8 cellular contexts compared by ENCODE assay signal in genomic region chr1:222634180-222635013, GRCh38. TPM values are rescaled to one million over a fixed set of nuclear protein-coding genes. Genes with fewer than 3 reads are reported as not detected.
DNase-seq lines count a peak whose midpoint lies in the region; ATAC-seq, FAIRE-seq and TF ChIP-seq lines count a peak whose summit lies in the region.

No MANE protein-coding gene starts in this region.

- peaks cover 44% of the 10 kb centered on the region for H3K36me3 Mint-ChIP-seq in stimulated activated memory B cell treated with anti-CD40 and anti-IgM and Interleukin-4, amounts not matched to agents 10 μg/mL and 1 μg/mL and 100 μg/mL, for 72 hours

- TF ChIP-seq CTCF in WERI-Rb-1 (IDR thresholded peaks at IDR 0.05; ENCODE audit: low read depth, low read length), result peak; percentile 41; the same call in 1 of the 2 replicates
- peak; percentile 89 for TF ChIP-seq CTCF in colonic mucosa (IDR thresholded peaks at IDR 0.05)
- TF ChIP-seq CTCF in HepG2 (CRISPR knock-in tag; IDR thresholded peaks at IDR 0.05), result peak; percentile 77

- no TSS peak for BruUV-seq in HepG2 (replicated peaks; lab: Mats Ljungman, UMichigan)

- POLR2A ChIA-PET in HepG2 (lab: Yijun Ruan, JAX), result interaction anchor here (1.0 to 1.7 kb wide), 3 partner anchors 9 to 169 kb away, joined by 3 to 13 read pairs (median 7); no protein-coding TSS in a partner anchor

- TF ChIP-seq EP300 in HepG2 (IDR thresholded peaks at IDR 0.05; ENCODE audit: low read depth in 2 of 2, low read length in 2 of 2) (no peak), HepG2 (CRISPR knock-in tag; IDR thresholded peaks at IDR 0.05; ENCODE audit: borderline replicate concordance) (no peak)

- H3K4me1 Mint-ChIP-seq in stimulated activated memory B cell treated with anti-CD40 and anti-IgM and Interleukin-4, amounts not matched to agents 10 μg/mL and 1 μg/mL and 100 μg/mL, for 72 hours, result peaks cover 16% of the 10 kb centered on the region

- H3K9me3 ChIP-seq in BLaER1, result no peaks in the 10 kb centered on the region
- no peaks in the 10 kb centered on the region for H3K9me3 ChIP-seq in WERI-Rb-1 (ENCODE audit: severe bottlenecking)
- no peaks in the 10 kb centered on the region for H3K9me3 ChIP-seq in colonic mucosa
- no peaks in the 10 kb centered on the region for H3K9me3 ChIP-seq in HepG2 (ENCODE audit: low read length)

- peak; percentile 61; the same call in 1 of the 2 replicates for TF ChIP-seq RAD21 in HepG2 (CRISPR knock-in tag; IDR thresholded peaks at IDR 0.05)

- TF ChIP-seq POLR2A in HepG2 (IDR thresholded peaks at IDR 0.05; ENCODE audit: insufficient read depth in 1 of 2, low read depth in 2 of 2, low read length in 2 of 2), result no peak

- peak; percentile 90 for ATAC-seq in GM18909 (IDR thresholded peaks at IDR 0.05; ENCODE audit: poor library complexity, unreplicated experiment)
- peak; percentile 91 for ATAC-seq in HG03280 (IDR thresholded peaks at IDR 0.05; ENCODE audit: unreplicated experiment)
- peak; percentile 84 for ATAC-seq in HepG2
- ATAC-seq in stimulated activated memory B cell treated with anti-CD40 and anti-IgM and Interleukin-4, amounts not matched to agents 10 μg/mL and 1 μg/mL and 100 μg/mL, for 72 hours, result peak; percentile 62

- WGBS in HepG2 (ENCODE audit: low lambda C conversion rate), result 43% methylated on average over 7 of the region's 7 CpGs

- H3K4me2 ChIP-seq in BLaER1, result peak overlapping the region; percentile 41
- no peak overlapping the region for H3K4me2 ChIP-seq in HepG2 (ENCODE audit: low read depth, low read length)

- H3K9ac ChIP-seq in BLaER1, result no peak overlapping the region
- H3K9ac ChIP-seq in colonic mucosa (ENCODE audit: low read depth in 2 of 2, low read length in 2 of 2), result no peak overlapping the region
- no peak overlapping the region for H3K9ac ChIP-seq in HepG2 (ENCODE audit: insufficient read depth, low read depth, low read length)

- H3K4me3 ChIP-seq in BLaER1 (no peak overlapping the region), WERI-Rb-1 (ENCODE audit: low read depth, low read length) (no peak overlapping the region), colonic mucosa (no peak overlapping the region), HepG2 (replicated peaks in 1 of 3; ENCODE audit: insufficient read depth in 1 of 3, low read depth in 2 of 3, low read length in 3 of 3) (no peak overlapping the region)

- H3K79me2 ChIP-seq in HepG2 (ENCODE audit: insufficient read depth, low read length), result no peaks in the 10 kb centered on the region

- no peak overlapping the region for H3K4me3 Mint-ChIP-seq in stimulated activated memory B cell treated with anti-CD40 and anti-IgM and Interleukin-4, amounts not matched to agents 10 μg/mL and 1 μg/mL and 100 μg/mL, for 72 hours

- H3K4me1 ChIP-seq in BLaER1, result peaks cover 14% of the 10 kb centered on the region
- H3K4me1 ChIP-seq in colonic mucosa, result no peaks in the 10 kb centered on the region
- H3K4me1 ChIP-seq in HepG2 (ENCODE audit: insufficient read depth, low read length), result no peaks in the 10 kb centered on the region

- no peaks in the 10 kb centered on the region for H3K9me3 Mint-ChIP-seq in stimulated activated memory B cell treated with anti-CD40 and anti-IgM and Interleukin-4, amounts not matched to agents 10 μg/mL and 1 μg/mL and 100 μg/mL, for 72 hours

- H3K27ac Mint-ChIP-seq in stimulated activated memory B cell treated with anti-CD40 and anti-IgM and Interleukin-4, amounts not matched to agents 10 μg/mL and 1 μg/mL and 100 μg/mL, for 72 hours, result peak overlapping the region; percentile 9

- CTCF ChIA-PET in HepG2 (lab: Yijun Ruan, JAX; ENCODE audit: low intra/inter-chr PET ratio, low total read pairs), result interaction anchor here (1.6 to 4.8 kb wide), 2 partner anchors 90 to 169 kb away, joined by 5 to 44 read pairs; no protein-coding TSS in a partner anchor

- H3K27ac ChIP-seq in BLaER1, result no peak overlapping the region
- H3K27ac ChIP-seq in WERI-Rb-1, result no peak overlapping the region
- no peak overlapping the region for H3K27ac ChIP-seq in colonic mucosa
- H3K27ac ChIP-seq in HepG2 (ENCODE audit: extremely low read length, insufficient read depth, low read length), result no peak overlapping the region

- no peaks in the 10 kb centered on the region for H3K27me3 Mint-ChIP-seq in stimulated activated memory B cell treated with anti-CD40 and anti-IgM and Interleukin-4, amounts not matched to agents 10 μg/mL and 1 μg/mL and 100 μg/mL, for 72 hours

- H3K27me3 ChIP-seq in BLaER1 (no peaks in the 10 kb centered on the region), WERI-Rb-1 (ENCODE audit: insufficient read depth, low read depth, severe bottlenecking) (no peaks in the 10 kb centered on the region), colonic mucosa (no peaks in the 10 kb centered on the region), HepG2 (ENCODE audit: control insufficient read depth in 1 of 2, insufficient read depth in 2 of 2, low read length in 2 of 2) (no peaks in the 10 kb centered on the region)

- intact Hi-C loops in colonic mucosa (cut with DNase I) (loop anchor here (2.0 kb wide), 1 partner anchor 170 kb away; no protein-coding TSS in a partner anchor), HepG2 (cut with micrococcal nuclease; ENCODE audit: unreplicated experiment) (loop anchor here (1.0 kb wide), 2 partner anchors 91 to 169 kb away; no protein-coding TSS in a partner anchor)

- peak; percentile 70 for FAIRE-seq in HepG2 (lab: Jason Lieb, UNC)

- no peak overlapping the region for H2AFZ ChIP-seq in HepG2 (ENCODE audit: low read length)

- in situ Hi-C loops in HepG2 (cut with HindIII; ENCODE audit: extremely low pct_ligation_motif_present, low pct_unique_long_range_greater_than_20kb), result loop anchor here (5.0 kb wide), 1 partner anchor 167 kb away; no protein-coding TSS in a partner anchor

- H3K36me3 ChIP-seq in BLaER1 (peaks cover 81% of the 10 kb centered on the region), WERI-Rb-1 (no peaks in the 10 kb centered on the region), colonic mucosa (no peaks in the 10 kb centered on the region), HepG2 (replicated peaks in 1 of 2; ENCODE audit: control insufficient read depth in 1 of 2, insufficient read depth in 2 of 2, low read length in 2 of 2) (peaks cover 9 to 75% of the 10 kb centered on the region in 2 experiments)

- peak; percentile 74 for DNase-seq in NCI-H2227 treated with DMSO at 0.1 percent for 48 hours (lab: John Stamatoyannopoulos, UW)
- peak; percentile 30 for DNase-seq in WERI-Rb-1
- DNase-seq in colonic mucosa, result peak; percentile 88
- peak; percentile 87 for DNase-seq in HepG2 (ENCODE audit: low spot score)

- H4K20me1 ChIP-seq in BLaER1 (no peaks in the 10 kb centered on the region), HepG2 (ENCODE audit: insufficient read depth, low read length) (no peaks in the 10 kb centered on the region)

TF ChIP-seq in HepG2, 621 proteins besides CTCF, POLR2A, EP300 and RAD21 (continues in another document):
- TF ChIP-seq CC2D1A (CRISPR knock-in tag; IDR thresholded peaks at IDR 0.05), result no peak

RNA-seq across cellular contexts. Expression of gene MIA3, which starts 16.5 kb away (rescaled TPM):
- total RNA-seq in colonic mucosa (10 to 100 TPM; 63.5 to 92.4 TPM), HepG2 (2016; rRNA removed; fragmentation: Illumina TruSeq; extraction: Trizol) (27.4 and 48.7 TPM in 2 replicates)
- total RNA-seq in HepG2 (2016; cell fraction: cytosol; rRNA removed; fragmentation: Illumina TruSeq; extraction: Trizol; ENCODE audit: low read depth), result 3.2 and 3.7 TPM in 2 replicates
- 27.7 and 51.2 TPM in 2 replicates for total RNA-seq in HepG2 (2016; cell fraction: insoluble cytoplasmic fraction; rRNA removed; fragmentation: Illumina TruSeq; extraction: Trizol)
- 7.2 and 9.4 TPM in 2 replicates for total RNA-seq in HepG2 (2016; cell fraction: membrane; rRNA removed; fragmentation: Illumina TruSeq; extraction: Trizol)
- 73.6 and 82.8 TPM in 2 replicates for total RNA-seq in HepG2 (2016; cell fraction: nucleus; rRNA removed; fragmentation: Illumina TruSeq; extraction: Trizol)
- 45.2 and 45.6 TPM in 2 replicates for polyA plus RNA-seq in HepG2 (2011; rRNA removed)
- 34.4 and 35.7 TPM in 2 replicates for polyA plus RNA-seq in HepG2 (2011; cell fraction: cytosol; rRNA removed)
- polyA plus RNA-seq in HepG2 (2011; cell fraction: nucleus; rRNA removed), result 125 and 161 TPM in 2 replicates
- polyA plus RNA-seq in HepG2 (2012), result 25.2 and 38.0 TPM in 2 replicates
- 2.4 and 3.6 TPM in 2 replicates for polyA plus RNA-seq in HepG2 (2016; cell fraction: cytosol; fragmentation: Illumina TruSeq; extraction: Trizol; ENCODE audit: low read depth)
- polyA plus RNA-seq in HepG2 (2016; cell fraction: insoluble cytoplasmic fraction; fragmentation: Illumina TruSeq; extraction: Trizol; ENCODE audit: low read depth), result 14.1 and 14.8 TPM in 2 replicates
- 3.1 and 5.5 TPM in 2 replicates for polyA plus RNA-seq in HepG2 (2016; cell fraction: membrane; fragmentation: Illumina TruSeq; extraction: Trizol; ENCODE audit: low read depth)
- 108 and 114 TPM in 2 replicates for polyA plus RNA-seq in HepG2 (2016; cell fraction: nucleus; fragmentation: Illumina TruSeq; extraction: Trizol; ENCODE audit: insufficient read depth, low read depth)
- polyA minus RNA-seq in HepG2 (2011; rRNA and poly(A)+ RNA removed; ENCODE audit: low replicate concordance), result 42.0 and 48.4 TPM in 2 replicates
- 19.9 and 24.8 TPM in 2 replicates for polyA minus RNA-seq in HepG2 (2011; cell fraction: cytosol; rRNA and poly(A)+ RNA removed)
- 67.5 and 74.8 TPM in 2 replicates for polyA minus RNA-seq in HepG2 (2011; cell fraction: nucleus; rRNA and poly(A)+ RNA removed)

RNA-seq across cellular contexts. Expression of gene TAF1A, which starts 44.7 kb away (rescaled TPM):
- 1 to 10 TPM; 5.1 to 5.6 TPM for total RNA-seq in colonic mucosa
- total RNA-seq in HepG2 (2016; rRNA removed; fragmentation: Illumina TruSeq; extraction: Trizol), result 10.7 and 15.9 TPM in 2 replicates
- 3.6 and 4.1 TPM in 2 replicates for total RNA-seq in HepG2 (2016; cell fraction: cytosol; rRNA removed; fragmentation: Illumina TruSeq; extraction: Trizol; ENCODE audit: low read depth)
- 13.3 and 16.3 TPM in 2 replicates for total RNA-seq in HepG2 (2016; cell fraction: insoluble cytoplasmic fraction; rRNA removed; fragmentation: Illumina TruSeq; extraction: Trizol)
- 3.8 TPM in 2 replicates for total RNA-seq in HepG2 (2016; cell fraction: membrane; rRNA removed; fragmentation: Illumina TruSeq; extraction: Trizol)
- total RNA-seq in HepG2 (2016; cell fraction: nucleus; rRNA removed; fragmentation: Illumina TruSeq; extraction: Trizol), result 12.9 and 14.5 TPM in 2 replicates
- 3.0 and 3.3 TPM in 2 replicates for polyA plus RNA-seq in HepG2 (2011; rRNA removed)
- 1.1 and 2.3 TPM in 2 replicates for polyA plus RNA-seq in HepG2 (2011; cell fraction: cytosol; rRNA removed)
- 8.5 and 9.7 TPM in 2 replicates for polyA plus RNA-seq in HepG2 (2011; cell fraction: nucleus; rRNA removed)
- 5.5 and 5.7 TPM in 2 replicates for polyA plus RNA-seq in HepG2 (2012)
- 0.27 and 0.28 TPM in 2 replicates for polyA plus RNA-seq in HepG2 (2016; cell fraction: cytosol; fragmentation: Illumina TruSeq; extraction: Trizol; ENCODE audit: low read depth)
- polyA plus RNA-seq in HepG2 (2016; cell fraction: insoluble cytoplasmic fraction; fragmentation: Illumina TruSeq; extraction: Trizol; ENCODE audit: low read depth), result 10.8 and 11.2 TPM in 2 replicates
- 0.96 and 1.3 TPM in 2 replicates for polyA plus RNA-seq in HepG2 (2016; cell fraction: membrane; fragmentation: Illumina TruSeq; extraction: Trizol; ENCODE audit: low read depth)
- polyA plus RNA-seq in HepG2 (2016; cell fraction: nucleus; fragmentation: Illumina TruSeq; extraction: Trizol; ENCODE audit: insufficient read depth, low read depth), result 9.7 and 12.6 TPM in 2 replicates
- polyA minus RNA-seq in HepG2 (2011; rRNA and poly(A)+ RNA removed; ENCODE audit: low replicate concordance), result 1.6 and 1.8 TPM in 2 replicates
- polyA minus RNA-seq in HepG2 (2011; cell fraction: cytosol; rRNA and poly(A)+ RNA removed), result 1.3 and 2.9 TPM in 2 replicates
- polyA minus RNA-seq in HepG2 (2011; cell fraction: nucleus; rRNA and poly(A)+ RNA removed), result 22.5 and 27.8 TPM in 2 replicates

Comparison
In these comparisons a context has a peak if more than half of its experiments do, and no peak if none do; other contexts are left out.
1. DNase-seq: peak in every context shown above with its lines; median percentile 88 in colonic mucosa; 87 in HepG2; 74 in NCI-H2227 treated with DMSO at 0.1 percent for 48 hours; 30 in WERI-Rb-1.